ENCODE assay signal across 23 cellular contexts in the genomic region with DNA sequence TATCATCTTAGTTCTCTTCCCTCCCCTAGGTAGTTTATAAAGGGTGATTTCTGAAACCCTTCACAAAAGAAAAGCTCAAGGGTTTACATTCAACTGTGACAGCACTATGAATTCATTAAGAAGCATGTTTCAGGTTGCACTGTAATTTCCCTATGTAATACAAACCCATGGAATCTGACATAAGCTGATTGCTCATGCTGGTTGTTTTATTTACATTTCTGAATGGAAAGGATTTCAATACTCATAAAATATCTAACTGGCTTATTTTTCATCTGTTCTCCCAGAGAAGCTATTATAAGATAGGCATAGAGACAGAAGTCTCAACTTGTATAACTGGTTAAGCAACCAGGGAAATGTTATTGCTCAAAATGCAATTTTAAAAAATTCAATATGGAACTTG. TPM values are rescaled to one million over a fixed set of nuclear protein-coding genes. Genes with fewer than 3 reads are reported as not detected.
DNase-seq lines count a peak whose midpoint lies in the region; ATAC-seq and TF ChIP-seq lines count a peak whose summit lies in the region.
"Had no signal": no experiment of that assay in that cellular context is flagged by ENCODE, and none has a peak within 500 bp of the region (broad histone marks: within the 10 kb centered on the region; RNA-seq: fewer than 3 reads in every experiment).

No MANE protein-coding gene starts in this region.

- TF ChIP-seq CTCF in H9 (conservative IDR thresholded peaks at IDR 0.05) (no peak), neural progenitor cell (IDR thresholded peaks at IDR 0.05) (no peak)

- H2BK12ac ChIP-seq in H9 (ENCODE audit: insufficient read length, low read depth, low read length) = no peak overlapping the region

- no peak overlapping the region for H4K8ac ChIP-seq in H9 (replicated peaks; ENCODE audit: insufficient read length, low read depth, low read length)

- H3K4me1 ChIP-seq in H9 (ENCODE audit: insufficient read depth, low read length) = peaks cover 3% of the 10 kb centered on the region; the same call in 1 of the 2 replicates
- H3K4me1 ChIP-seq in neural progenitor cell = peaks cover 23% of the 10 kb centered on the region
- H3K4me1 ChIP-seq: esophagus muscularis mucosa, left lung had no signal

- H3K4me1 Mint-ChIP-seq in H9 (peaks cover 27 to 28% of the 10 kb centered on the region in 2 experiments), neural progenitor cell (peaks cover 77% of the 10 kb centered on the region)
- H3K4me1 Mint-ChIP-seq: stimulated activated effector memory CD8-positive, alpha-beta T cell treated with anti-CD3 and anti-CD28 coated beads, Interleukin-12 subunit alpha, Interleukin-12 subunit beta, amount 100 ng/mL, for 72 hours had no signal

- H3K36me3 Mint-ChIP-seq in H9 (ENCODE audit: insufficient read depth in 1 of 3, low read depth in 3 of 3) (peaks cover 0 to 7% (median 3%) of the 10 kb centered on the region in 3 experiments; a peak in 2 of 7 replicates), neural progenitor cell (peaks cover 39% of the 10 kb centered on the region)
- H3K36me3 Mint-ChIP-seq: stimulated activated effector memory CD8-positive, alpha-beta T cell treated with anti-CD3 and anti-CD28 coated beads, Interleukin-12 subunit alpha, Interleukin-12 subunit beta, amount 100 ng/mL, for 72 hours had no signal

- H3K36me3 ChIP-seq in neural progenitor cell = no peaks in the 10 kb centered on the region

- H3K9me3 ChIP-seq in H9 (ENCODE audit: control insufficient read depth, low read depth, low read length) (no peaks in the 10 kb centered on the region), neural progenitor cell (ENCODE audit: low read depth) (no peaks in the 10 kb centered on the region)
- H3K9me3 ChIP-seq: esophagus muscularis mucosa, left lung had no signal

- H3K56ac ChIP-seq in H9 (ENCODE audit: insufficient read length, low read depth, low read length) = no peak overlapping the region

- H3K27ac ChIP-seq in H9 (ENCODE audit: insufficient read length, low read depth, low read length) (no peak overlapping the region), epithelial cell of prostate (peak overlapping the region; percentile 46), neural progenitor cell (no peak overlapping the region)
- H3K27ac ChIP-seq: esophagus muscularis mucosa, left lung had no signal

- peak overlapping the region; percentile 70 for H3K23ac ChIP-seq in H9 (ENCODE audit: insufficient read length, low read depth, low read length)

- H2BK5ac ChIP-seq in H9 (ENCODE audit: insufficient read length, low read length) = no peak overlapping the region

- H3K27me3 Mint-ChIP-seq in H9 (ENCODE audit: low read depth) (no peaks in the 10 kb centered on the region), neural progenitor cell (ENCODE audit: insufficient read depth, low read depth) (peaks cover 4% of the 10 kb centered on the region)
- H3K27me3 Mint-ChIP-seq: progenitor cell of endocrine pancreas had no signal

- no peaks in the 10 kb centered on the region for H3K23me2 ChIP-seq in H9 (ENCODE audit: insufficient read length, low read depth, low read length, poor library complexity, severe bottlenecking)

- no peak overlapping the region for H2BK120ac ChIP-seq in H9 (ENCODE audit: low read depth, low read length, poor library complexity, severe bottlenecking)

- in situ Hi-C loops in ACHN (cut with HindIII; ENCODE audit: low pct_ligation_motif_present, low pct_unique_long_range_greater_than_20kb, low sequenced_read_pairs) = no loop called here

- H2AFZ ChIP-seq in H9 (ENCODE audit: low read length) (no peak overlapping the region), neural progenitor cell (replicated peaks) (no peak overlapping the region)

- H3K9ac ChIP-seq in H9 (ENCODE audit: extremely low read depth, insufficient read length, low read length) = no peak overlapping the region
- H3K9ac ChIP-seq in neural progenitor cell = no peak overlapping the region

- H4K91ac ChIP-seq in H9 (ENCODE audit: insufficient read length, low read depth, low read length) = no peak overlapping the region

- no peak overlapping the region for H3K4me3 ChIP-seq in neural progenitor cell
- H3K4me3 ChIP-seq: esophagus muscularis mucosa, left lung had no signal

- H3K9me3 Mint-ChIP-seq in H9 (no peaks in the 10 kb centered on the region), neural progenitor cell (peaks cover 4% of the 10 kb centered on the region)
- H3K9me3 Mint-ChIP-seq: CD8-positive, alpha-beta T cell; neural crest cell; stimulated activated effector memory CD8-positive, alpha-beta T cell treated with anti-CD3 and anti-CD28 coated beads, Interleukin-12 subunit alpha, Interleukin-12 subunit beta, amount 100 ng/mL, for 72 hours had no signal

- H3K27ac Mint-ChIP-seq in H9 (no peak overlapping the region), neural progenitor cell (peak overlapping the region; percentile 72)
- H3K27ac Mint-ChIP-seq: CD8-positive, alpha-beta T cell; progenitor cell of endocrine pancreas; stimulated activated effector memory CD8-positive, alpha-beta T cell treated with anti-CD3 and anti-CD28 coated beads, Interleukin-12 subunit alpha, Interleukin-12 subunit beta, amount 100 ng/mL, for 72 hours had no signal

- DNase-seq in H9 = no peak
- peak; percentile 9 for DNase-seq in NCI-H69 (lab: John Stamatoyannopoulos, UW)
- DNase-seq in epithelial cell of prostate (ENCODE audit: low read depth, low spot score) = peak; percentile 44
- DNase-seq in neural progenitor cell (ENCODE audit: low spot score) = no peak
- no peak for DNase-seq in ACHN
- DNase-seq in NCI-H1930 (lab: John Stamatoyannopoulos, UW) = no peak
- DNase-seq: activated CD4-positive, alpha-beta T cell treated with anti-CD3 and anti-CD28 coated beads, Interleukin-2, amount 50 U/mL, for 4 hours; activated effector memory CD4-positive, alpha-beta T cell treated with Interleukin-2 at 50 U/mL for 16 hours; CD8-positive, alpha-beta T cell; central memory CD4-positive, alpha-beta T cell; head of caudate nucleus; left lung; NCI-H1105 treated with DMSO at 0.1 percent for 48 hours; NCI-H2171 treated with DMSO at 0.1 percent for 48 hours; NCI-H82 had no signal

- no peak overlapping the region for H4K5ac ChIP-seq in H9 (ENCODE audit: insufficient read length, low read depth, low read length)

- H3K27me3 ChIP-seq in H9 (ENCODE audit: insufficient read depth, low read length) (no peaks in the 10 kb centered on the region), neural progenitor cell (no peaks in the 10 kb centered on the region)
- H3K27me3 ChIP-seq: esophagus muscularis mucosa, left lung had no signal

- H3K79me2 ChIP-seq in H9 (ENCODE audit: insufficient read depth, low read length) (no peaks in the 10 kb centered on the region), neural progenitor cell (ENCODE audit: low read depth) (no peaks in the 10 kb centered on the region)

- H3K14ac ChIP-seq in H9 (ENCODE audit: insufficient read depth, low read length) = no peak overlapping the region

- ATAC-seq in HG02642 (IDR thresholded peaks at IDR 0.05; ENCODE audit: poor library complexity, unreplicated experiment) = no peak
- ATAC-seq: CD8-positive, alpha-beta T cell; HepG2; left lung; Panc1; stimulated activated effector memory CD8-positive, alpha-beta T cell treated with anti-CD3 and anti-CD28 coated beads, Interleukin-12 subunit alpha, Interleukin-12 subunit beta, amount 100 ng/mL, for 72 hours had no signal

- no peaks in the 10 kb centered on the region for H3K79me1 ChIP-seq in H9 (ENCODE audit: insufficient read depth, low read depth, low read length, poor library complexity, severe bottlenecking)

- no peak overlapping the region for H3K4me3 Mint-ChIP-seq in H9
- no peak overlapping the region for H3K4me3 Mint-ChIP-seq in neural progenitor cell
- H3K4me3 Mint-ChIP-seq: CD8-positive, alpha-beta T cell; neural crest cell; stimulated activated effector memory CD8-positive, alpha-beta T cell treated with anti-CD3 and anti-CD28 coated beads, Interleukin-12 subunit alpha, Interleukin-12 subunit beta, amount 100 ng/mL, for 72 hours had no signal

- H4K20me1 ChIP-seq in H9 (ENCODE audit: control insufficient read depth, insufficient read depth, insufficient read length) (no peaks in the 10 kb centered on the region), neural progenitor cell (ENCODE audit: low read depth) (no peaks in the 10 kb centered on the region)

- H2BK15ac ChIP-seq in H9 (ENCODE audit: low read depth, low read length) = no peak overlapping the region

- no peak overlapping the region for H3K18ac ChIP-seq in H9 (ENCODE audit: insufficient read length, low read depth, low read length)

- no peak overlapping the region for H2BK20ac ChIP-seq in H9 (ENCODE audit: low read depth, low read length, poor library complexity, severe bottlenecking)

- H3K4me2 ChIP-seq in H9 (ENCODE audit: insufficient read depth, insufficient read length, low read length) = no peak overlapping the region
- no peak overlapping the region for H3K4me2 ChIP-seq in neural progenitor cell

- H3T11ph ChIP-seq in H9 (ENCODE audit: low read length) = no peak overlapping the region

- no peak overlapping the region for H2AK5ac ChIP-seq in H9 (ENCODE audit: insufficient read length, low read length)

- H3K4ac ChIP-seq in H9 (ENCODE audit: low read depth, low read length) = no peak overlapping the region

- H3F3A ChIP-seq in neural progenitor cell (ENCODE audit: low read depth) = peaks cover 9% of the 10 kb centered on the region

RNA-seq across cellular contexts. Expression of gene WNT2B, which starts 20.5 kb away (rescaled TPM):
- 0.66 and 0.68 TPM in 2 replicates for total RNA-seq in H9 (2021)
- total RNA-seq in neural progenitor cell (ENCODE audit: low replicate concordance) = 1.6 and 2.9 TPM in 2 replicates
- total RNA-seq: T-helper 2 cell treated with Interferon-gamma antibody and Interleukin-4, amounts not matched to agents 100 ng/mL and 5 ng/mL, for 36 hours had no signal

Comparison
In these comparisons a context has a peak if more than half of its experiments do, and no peak if none do; other contexts are left out.
1. DNase-seq: peak in NCI-H69 (single experiment) and epithelial cell of prostate (single experiment); none in H9 (single experiment), neural progenitor cell (single experiment), ACHN (single experiment) and NCI-H1930 (0 of 2).